ENCODE assay signal across 8 cellular contexts in the genomic region with DNA sequence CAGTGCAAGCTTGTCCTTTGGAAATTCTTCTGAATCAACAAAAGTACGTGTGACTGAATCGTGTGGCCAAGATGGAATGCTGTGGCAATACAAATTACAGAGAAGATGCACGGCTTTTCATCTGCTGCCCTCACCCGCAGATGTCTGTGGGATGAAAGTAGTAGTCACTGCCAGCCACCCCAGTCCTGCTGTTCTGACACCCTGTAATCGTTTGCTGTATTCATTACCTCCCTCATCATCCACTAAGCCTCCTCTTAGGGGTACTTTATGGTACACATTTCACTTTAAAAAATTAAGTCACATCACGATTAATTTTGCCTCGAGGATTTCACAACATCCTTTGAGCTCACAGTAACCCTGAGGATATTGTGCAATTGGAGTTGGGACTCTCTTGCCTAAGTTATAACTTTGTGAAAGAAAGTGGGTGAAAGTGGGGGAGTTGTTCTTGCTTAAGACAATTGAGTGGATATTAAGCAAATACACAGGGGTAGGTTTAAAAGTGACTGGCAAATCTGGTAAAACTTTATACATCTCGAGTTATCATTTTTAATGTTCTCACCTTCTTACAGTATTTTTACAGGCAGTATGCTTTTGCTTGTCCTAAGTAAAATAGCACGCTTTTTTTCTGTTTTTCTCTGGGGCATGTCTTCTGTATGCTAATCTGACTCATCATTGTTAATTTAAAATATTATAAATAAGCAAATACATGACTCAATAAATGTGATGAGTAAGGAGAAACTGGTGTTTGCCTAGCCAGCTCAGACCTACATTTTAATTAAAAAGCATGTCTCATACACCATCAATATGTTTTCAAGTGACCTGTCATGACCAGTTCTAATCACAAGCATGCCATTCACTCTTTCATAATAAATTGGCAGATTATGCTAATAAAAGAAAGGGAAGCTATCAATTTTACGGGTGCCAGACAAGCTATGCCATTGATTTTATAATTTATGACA.
A peak's percentile ranks its signal among the peaks of the same experiment; 100 is the strongest.
DNase-seq lines count a peak whose midpoint lies in the region; ATAC-seq, FAIRE-seq and TF ChIP-seq lines count a peak whose summit lies in the region.

No MANE protein-coding gene starts in this region.

- peak overlapping the region; percentile 86 to 88 for H3K27ac ChIP-seq in A549
- peak overlapping the region in 1 of 2 donors; percentile 57 for H3K27ac ChIP-seq in small intestine (ENCODE audit: low read depth in 1 of 2, low read length in 1 of 2)

- TF ChIP-seq CTCF in A549 (IDR thresholded peaks at IDR 0.05) (no peak), chondrocyte (IDR thresholded peaks at IDR 0.05) (no peak), mesothelial cell of epicardium (IDR thresholded peaks at IDR 0.05; ENCODE audit: unreplicated experiment) (no peak)

- no peaks in the 10 kb centered on the region for H3K36me3 Mint-ChIP-seq in chondrocyte (ENCODE audit: low read depth)
- no peaks in the 10 kb centered on the region for H3K36me3 Mint-ChIP-seq in mesothelial cell of epicardium
- no peaks in the 10 kb centered on the region for H3K36me3 Mint-ChIP-seq in activated CD4-positive, alpha-beta T cell treated with anti-CD3 and anti-CD28 coated beads, Interleukin-2, amount 10 ng/mL, durations not matched to agents 7 days and 5 days (ENCODE audit: low read depth)

- H3K4me3 ChIP-seq in A549 (0 out of 3 replicates have a peak overlapping the region, but pooled peaks have one; percentile 7), small intestine (ENCODE audit: low read depth in 1 of 2, low read length in 2 of 2) (no peak overlapping the region)

- H3K4me1 ChIP-seq in A549 (peaks cover 53% of the 10 kb centered on the region), small intestine (ENCODE audit: control insufficient read depth in 2 of 2, insufficient read depth in 1 of 2, low read depth in 1 of 2, low read length in 1 of 2) (no peaks in the 10 kb centered on the region)

- no peak overlapping the region for H3K4me3 Mint-ChIP-seq in chondrocyte (ENCODE audit: unreplicated experiment)
- H3K4me3 Mint-ChIP-seq in mesothelial cell of epicardium = no peak overlapping the region
- no peak overlapping the region for H3K4me3 Mint-ChIP-seq in activated CD4-positive, alpha-beta T cell treated with anti-CD3 and anti-CD28 coated beads, Interleukin-2, amount 10 ng/mL, durations not matched to agents 7 days and 5 days

- H3K9me3 ChIP-seq in A549 (peaks cover 18% of the 10 kb centered on the region; the same call in 2 of the 3 replicates), small intestine (ENCODE audit: control insufficient read depth, low read depth) (no peaks in the 10 kb centered on the region)

- peak; percentile 22 to 91 for DNase-seq in A549 (ENCODE audit: low read depth in 1 of 2, low spot score in 1 of 2)
- DNase-seq in MV-4-11 (lab: John Stamatoyannopoulos, UW) = peak; percentile 93
- DNase-seq in chondrocyte (ENCODE audit: low spot score) = no peak
- no peak for DNase-seq in mesothelial cell of epicardium (ENCODE audit: low spot score in 2 of 2, unreplicated experiment in 2 of 2)
- no peak for DNase-seq in activated CD4-positive, alpha-beta T cell treated with anti-CD3 and anti-CD28 coated beads, Interleukin-2, amount 10 ng/mL, durations not matched to agents 7 days and 5 days
- DNase-seq in NCI-H748 treated with DMSO at 0.1 percent for 48 hours (lab: John Stamatoyannopoulos, UW) = no peak
- no peak for DNase-seq in small intestine

- TF ChIP-seq EP300 in A549 (IDR thresholded peaks at IDR 0.05) = peak; percentile 92 to 95; a peak in 4 of 5 replicates

- TF ChIP-seq POLR2A in A549 (IDR thresholded peaks at IDR 0.05; ENCODE audit: low read length) = no peak

- POLR2A ChIA-PET in A549 (lab: Yijun Ruan, JAX) = interaction anchor here (0.6 to 1.9 kb wide), 4 partner anchors 88 to 684 kb away, joined by 3 to 7 read pairs (median 3); no protein-coding TSS in a partner anchor
- POLR2A ChIA-PET in activated CD4-positive, alpha-beta T cell treated with anti-CD3 and anti-CD28 coated beads, Interleukin-2, amount 10 ng/mL, durations not matched to agents 7 days and 5 days (lab: Charles Lee) = no interaction called here

- H3K4me1 Mint-ChIP-seq in chondrocyte (ENCODE audit: low read depth) = peaks cover 36% of the 10 kb centered on the region
- peaks cover 58% of the 10 kb centered on the region for H3K4me1 Mint-ChIP-seq in mesothelial cell of epicardium
- no peaks in the 10 kb centered on the region for H3K4me1 Mint-ChIP-seq in activated CD4-positive, alpha-beta T cell treated with anti-CD3 and anti-CD28 coated beads, Interleukin-2, amount 10 ng/mL, durations not matched to agents 7 days and 5 days

- FAIRE-seq in A549 (lab: Jason Lieb, UNC) (peak; percentile 81), small intestine (lab: Jason Lieb, UNC) (no peak)

- peak overlapping the region; percentile 75 for H3K4me2 ChIP-seq in A549

- H3K9me3 Mint-ChIP-seq in chondrocyte (ENCODE audit: low read depth) (no peaks in the 10 kb centered on the region), mesothelial cell of epicardium (no peaks in the 10 kb centered on the region)
- no peaks in the 10 kb centered on the region for H3K9me3 Mint-ChIP-seq in activated CD4-positive, alpha-beta T cell treated with anti-CD3 and anti-CD28 coated beads, Interleukin-2, amount 10 ng/mL, durations not matched to agents 7 days and 5 days

- 2% methylated on average over 10 of the region's 10 CpGs for WGBS in A549 (ENCODE audit: missing lambda C conversion rate)
- WGBS in small intestine, 3 donors = 46 to 55% (median 53%) methylated on average over 10 of the region's 10 CpGs

- TF ChIP-seq RAD21 in A549 (conservative IDR thresholded peaks at IDR 0.05 in 1 of 2, IDR thresholded peaks at IDR 0.05 in 1 of 2) = peak; percentile 7 to 70; a peak in 3 of 5 replicates

- H3K27me3 ChIP-seq in small intestine (ENCODE audit: control insufficient read depth in 2 of 2, insufficient read depth in 2 of 2, low read length in 2 of 2) = no peaks in the 10 kb centered on the region

- H3K27ac Mint-ChIP-seq in chondrocyte (ENCODE audit: unreplicated experiment) (peak overlapping the region; percentile 75), mesothelial cell of epicardium (peak overlapping the region; percentile 49)
- H3K27ac Mint-ChIP-seq in activated CD4-positive, alpha-beta T cell treated with anti-CD3 and anti-CD28 coated beads, Interleukin-2, amount 10 ng/mL, durations not matched to agents 7 days and 5 days = no peak overlapping the region

- H3K27me3 Mint-ChIP-seq in chondrocyte (ENCODE audit: low read depth) (no peaks in the 10 kb centered on the region), mesothelial cell of epicardium (ENCODE audit: low read depth) (no peaks in the 10 kb centered on the region)
- peaks cover 1% of the 10 kb centered on the region for H3K27me3 Mint-ChIP-seq in activated CD4-positive, alpha-beta T cell treated with anti-CD3 and anti-CD28 coated beads, Interleukin-2, amount 10 ng/mL, durations not matched to agents 7 days and 5 days

- peak; percentile 68 to 69 for ATAC-seq in A549
- ATAC-seq in GM21619 (IDR thresholded peaks at IDR 0.05; ENCODE audit: unreplicated experiment) = no peak

- no peaks in the 10 kb centered on the region for H3K36me3 ChIP-seq in small intestine (ENCODE audit: control insufficient read depth in 2 of 2, insufficient read depth in 2 of 2, low read length in 2 of 2)

- CTCF ChIA-PET in A549 (lab: Yijun Ruan, JAX) = interaction anchor here (1.4 kb wide), 2 partner anchors 615 to 684 kb away, joined by 3 to 5 read pairs; no protein-coding TSS in a partner anchor
- CTCF ChIA-PET in activated CD4-positive, alpha-beta T cell treated with anti-CD3 and anti-CD28 coated beads, Interleukin-2, amount 10 ng/mL, durations not matched to agents 7 days and 5 days (lab: Charles Lee) = no interaction called here

TF ChIP-seq in A549, 52 proteins besides CTCF, POLR2A, EP300 and RAD21 (continues in another document):
- TF ChIP-seq MAZ (IDR thresholded peaks at IDR 0.05; ENCODE audit: borderline replicate concordance, low read depth, low read length) (no peak), HOXB13 (CRISPR knock-in tag; IDR thresholded peaks at IDR 0.05; ENCODE audit: low read depth) (no peak), SMC3 (IDR thresholded peaks at IDR 0.05) (peak; percentile 70), NR3C1 (IDR thresholded peaks at IDR 0.05) (no peak), KDM1A (IDR thresholded peaks at IDR 0.05; ENCODE audit: low read depth) (no peak), JUN (IDR thresholded peaks at IDR 0.05) (peak; percentile 94 to 97; a peak in 4 of 5 replicates), BCL3 (IDR thresholded peaks at IDR 0.05) (peak; percentile 99; the same call in 2 of the 3 replicates), FOSB (CRISPR knock-in tag; IDR thresholded peaks at IDR 0.05) (no peak), USF2 (IDR thresholded peaks at IDR 0.05) (no peak), RARB (CRISPR knock-in tag; IDR thresholded peaks at IDR 0.05) (peak; percentile 90), MYC (IDR thresholded peaks at IDR 0.05; ENCODE audit: borderline replicate concordance, low read length) (no peak), FOXS1 (CRISPR knock-in tag; IDR thresholded peaks at IDR 0.05) (no peak)
- TF ChIP-seq, protein P1, sequence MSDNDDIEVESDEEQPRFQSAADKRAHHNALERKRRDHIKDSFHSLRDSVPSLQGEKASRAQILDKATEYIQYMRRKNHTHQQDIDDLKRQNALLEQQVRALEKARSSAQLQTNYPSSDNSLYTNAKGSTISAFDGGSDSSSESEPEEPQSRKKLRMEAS (IDR thresholded peaks at IDR 0.05) = peak; percentile 68; the same call in 1 of the 2 replicates

Comparison
In these comparisons a context has a peak if more than half of its experiments do, and no peak if none do; other contexts are left out.
1. DNase-seq: peak in A549 (2 of 2) and MV-4-11 (single experiment); none in chondrocyte (single experiment), mesothelial cell of epicardium (0 of 2), activated CD4-positive, alpha-beta T cell treated with anti-CD3 and anti-CD28 coated beads, Interleukin-2, amount 10 ng/mL, durations not matched to agents 7 days and 5 days (single experiment), NCI-H748 treated with DMSO at 0.1 percent for 48 hours (single experiment) and small intestine (single experiment).